In the genomic region with DNA sequence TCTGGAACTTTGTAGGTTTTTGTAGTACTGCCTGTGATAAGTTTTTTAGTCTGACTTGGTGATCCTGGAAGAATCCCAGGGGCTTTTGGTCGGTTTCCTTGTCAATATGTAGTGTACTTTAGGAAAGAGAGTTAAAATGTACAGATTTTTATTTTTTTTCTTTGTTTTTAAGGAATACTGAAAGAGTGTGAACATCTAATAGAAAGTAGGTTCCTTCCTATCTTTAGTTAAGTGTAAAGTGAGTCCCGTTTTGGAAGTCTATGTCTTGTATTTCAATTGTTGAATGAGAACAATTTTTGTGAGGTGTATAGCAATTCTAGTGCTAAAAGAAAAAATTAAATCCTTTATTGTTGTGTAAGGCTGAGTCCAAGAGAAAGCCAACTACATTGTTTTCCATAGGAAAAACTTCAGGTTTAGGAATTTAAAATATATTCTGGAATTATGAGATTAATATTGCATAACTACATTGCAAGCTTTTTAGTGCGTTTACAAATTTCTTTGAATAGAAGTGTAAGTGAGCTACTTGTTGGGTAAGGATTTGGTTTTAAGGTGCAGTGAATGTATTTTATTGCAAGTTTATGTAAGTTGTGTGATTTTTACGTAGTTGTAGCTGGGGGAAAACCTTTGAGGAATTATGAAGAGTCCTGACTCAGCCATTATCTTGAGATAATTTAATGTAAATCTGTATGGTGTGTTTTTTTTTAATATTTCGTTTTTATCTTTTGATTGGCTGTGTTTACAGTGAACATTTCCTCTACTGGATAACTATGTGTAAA, we compare ENCODE assay signal across 9 cellular contexts. TPM values are rescaled to one million over a fixed set of nuclear protein-coding genes. Genes with fewer than 3 reads are reported as not detected.
A peak's percentile ranks its signal among the peaks of the same experiment; 100 is the strongest.
DNase-seq lines count a peak whose midpoint lies in the region; ATAC-seq and TF ChIP-seq lines count a peak whose summit lies in the region.
"Had no signal": no experiment of that assay in that cellular context is flagged by ENCODE, and none has a peak within 500 bp of the region (broad histone marks: within the 10 kb centered on the region; RNA-seq: fewer than 3 reads in every experiment).

No MANE protein-coding gene starts in this region.

- 1% methylated on average over 5 of the region's 5 CpGs for WGBS in mammary epithelial cell (ENCODE audit: low coverage, missing lambda C conversion rate)
- WGBS in aorta, 2 donors, result 3 to 6% methylated on average over 5 of the region's 5 CpGs

- H3K4me3 ChIP-seq in mammary epithelial cell (replicated peaks in 1 of 3; ENCODE audit: insufficient read depth in 1 of 3, low read depth in 2 of 3, low read length in 3 of 3) (peak overlapping the region; percentile 94 to 99 (median 95)), aorta (ENCODE audit: low read length in 2 of 2) (peak overlapping the region; percentile 67 to 98)

- peak overlapping the region; percentile 93 for H3K27ac Mint-ChIP-seq in stimulated activated naive CD8-positive, alpha-beta T cell treated with anti-CD3 and anti-CD28 coated beads, Interleukin-15, Interleukin-2, amounts not matched to agents 100 ng/mL and 50 ng/mL, for 24 hours
- peak overlapping the region; percentile 96 for H3K27ac Mint-ChIP-seq in mesothelial cell of epicardium

- TSS peak; percentile 39 for BruUV-seq in mammary epithelial cell (replicated peaks; lab: Mats Ljungman, UMichigan)

- H3K27ac ChIP-seq in mammary epithelial cell (ENCODE audit: insufficient read depth, low read depth, low read length), result peak overlapping the region; percentile 98
- peak overlapping the region; percentile 92 to 99 for H3K27ac ChIP-seq in aorta (ENCODE audit: low read depth in 1 of 2, low read length in 2 of 2)

- peak overlapping the region; percentile 99 for H3K9ac ChIP-seq in mammary epithelial cell (ENCODE audit: insufficient read depth, low read length)

- intact Hi-C loops in mammary epithelial cell (cut with micrococcal nuclease) (loop anchor here (2.0 to 10.0 kb wide), 4 partner anchors 41 to 341 kb away; no protein-coding TSS in a partner anchor), aorta (cut with DNase I) (loop anchor here (5.0 to 10.0 kb wide), 4 partner anchors 37 to 211 kb away; partner anchors contain the start of gene RAB31 (in 1 of the 2))

- peaks cover 29% of the 10 kb centered on the region for H3K4me1 ChIP-seq in mammary epithelial cell (ENCODE audit: insufficient read depth, low read length)
- H3K4me1 ChIP-seq in aorta (ENCODE audit: control insufficient read depth in 1 of 2, insufficient read depth in 2 of 2, low read length in 2 of 2), result peaks cover 2 to 13% of the 10 kb centered on the region in 2 donors

- H3K9me3 Mint-ChIP-seq in stimulated activated naive CD8-positive, alpha-beta T cell treated with anti-CD3 and anti-CD28 coated beads, Interleukin-15, Interleukin-2, amounts not matched to agents 100 ng/mL and 50 ng/mL, for 24 hours, result no peaks in the 10 kb centered on the region
- no peaks in the 10 kb centered on the region for H3K9me3 Mint-ChIP-seq in mesothelial cell of epicardium

- H3K27me3 Mint-ChIP-seq in stimulated activated naive CD8-positive, alpha-beta T cell treated with anti-CD3 and anti-CD28 coated beads, Interleukin-15, Interleukin-2, amounts not matched to agents 100 ng/mL and 50 ng/mL, for 24 hours, result no peaks in the 10 kb centered on the region
- H3K27me3 Mint-ChIP-seq in mesothelial cell of epicardium (ENCODE audit: low read depth), result no peaks in the 10 kb centered on the region

- TF ChIP-seq CTCF in mammary epithelial cell (conservative IDR thresholded peaks at IDR 0.05 in 1 of 2, IDR thresholded peaks at IDR 0.05 in 1 of 2; ENCODE audit: extremely low read depth in 1 of 2, insufficient read depth in 1 of 2, low read depth in 1 of 2, low read length in 2 of 2), result no peak
- TF ChIP-seq CTCF in mesothelial cell of epicardium (IDR thresholded peaks at IDR 0.05; ENCODE audit: unreplicated experiment), result no peak

- dilution Hi-C loops in mammary epithelial cell (cut with HindIII; ENCODE audit: low sequenced_read_pairs), result no loop called here

- in situ Hi-C loops in mammary epithelial cell (cut with MboI; ENCODE audit: low sequenced_read_pairs in 2 of 2), result loop anchor here (25.0 kb wide), 1 partner anchor 328 kb away; no protein-coding TSS in a partner anchor

- H2AFZ ChIP-seq in mammary epithelial cell (ENCODE audit: low read depth, low read length), result peak overlapping the region; percentile 50

- no peak for DNase-seq in stimulated activated naive CD8-positive, alpha-beta T cell treated with anti-CD3 and anti-CD28 coated beads, Interleukin-15, Interleukin-2, amounts not matched to agents 100 U/mL and 50 U/mL, for 24 hours
- DNase-seq in mammary epithelial cell, result no peak
- no peak for DNase-seq in mesothelial cell of epicardium (ENCODE audit: low spot score in 2 of 2, unreplicated experiment in 2 of 2)
- no peak for DNase-seq in aorta
- DNase-seq in globus pallidus (ENCODE audit: low spot score), result no peak
- no peak for DNase-seq in NCI-H446 (lab: John Stamatoyannopoulos, UW)
- DNase-seq in midbrain (lab: John Stamatoyannopoulos, UW), result no peak

- H3K79me2 ChIP-seq in mammary epithelial cell (ENCODE audit: insufficient read depth, low read length), result peaks cover 67% of the 10 kb centered on the region

- CTCF ChIA-PET in mammary epithelial cell (lab: Charles Lee; ENCODE audit: low non-redundant PET), result interaction anchor here (0.8 kb wide), 1 partner anchor 81 kb away, joined by 5 read pairs; no protein-coding TSS in a partner anchor

- ATAC-seq in stimulated activated naive CD8-positive, alpha-beta T cell treated with anti-CD3 and anti-CD28 coated beads, Interleukin-15, Interleukin-2, amounts not matched to agents 100 U/mL and 50 U/mL, for 24 hours, result no peak
- no peak for ATAC-seq in aorta (ENCODE audit: low FRiP score)

- no peaks in the 10 kb centered on the region for H3K9me3 ChIP-seq in mammary epithelial cell (replicated peaks; ENCODE audit: insufficient read depth, low read length)
- H3K9me3 ChIP-seq in aorta (ENCODE audit: control insufficient read depth, low read length), result no peaks in the 10 kb centered on the region

- H3K4me2 ChIP-seq in mammary epithelial cell (ENCODE audit: insufficient read depth, low read depth, low read length), result peak overlapping the region; percentile 95

- H3K4me3 Mint-ChIP-seq in stimulated activated naive CD8-positive, alpha-beta T cell treated with anti-CD3 and anti-CD28 coated beads, Interleukin-15, Interleukin-2, amounts not matched to agents 100 ng/mL and 50 ng/mL, for 24 hours, result peak overlapping the region; percentile 94
- H3K4me3 Mint-ChIP-seq in mesothelial cell of epicardium, result peak overlapping the region; percentile 83

- H3K36me3 Mint-ChIP-seq in stimulated activated naive CD8-positive, alpha-beta T cell treated with anti-CD3 and anti-CD28 coated beads, Interleukin-15, Interleukin-2, amounts not matched to agents 100 ng/mL and 50 ng/mL, for 24 hours (ENCODE audit: low read depth), result no peaks in the 10 kb centered on the region
- no peaks in the 10 kb centered on the region for H3K36me3 Mint-ChIP-seq in mesothelial cell of epicardium

- H3K36me3 ChIP-seq in mammary epithelial cell (ENCODE audit: insufficient read depth, low read length) (no peaks in the 10 kb centered on the region), aorta (ENCODE audit: control insufficient read depth in 1 of 2, insufficient read depth in 2 of 2, low read length in 1 of 2) (no peaks in the 10 kb centered on the region)

- H3K27me3 ChIP-seq in mammary epithelial cell (ENCODE audit: insufficient read depth, low read length) (no peaks in the 10 kb centered on the region), aorta (ENCODE audit: control insufficient read depth in 1 of 2, insufficient read depth in 2 of 2, low read length in 1 of 2) (no peaks in the 10 kb centered on the region)

- peaks cover 33% of the 10 kb centered on the region for H4K20me1 ChIP-seq in mammary epithelial cell (ENCODE audit: insufficient read depth, low read length)

- H3K4me1 Mint-ChIP-seq in stimulated activated naive CD8-positive, alpha-beta T cell treated with anti-CD3 and anti-CD28 coated beads, Interleukin-15, Interleukin-2, amounts not matched to agents 100 ng/mL and 50 ng/mL, for 24 hours (ENCODE audit: low read depth), result peaks cover 28% of the 10 kb centered on the region
- peaks cover 21% of the 10 kb centered on the region for H3K4me1 Mint-ChIP-seq in mesothelial cell of epicardium

RNA-seq across cellular contexts. Expression of gene VAPA, which starts 1.7 kb away (rescaled TPM):
- total RNA-seq in mammary epithelial cell (100 to 1,000 TPM; 199 to 223 TPM), mesothelial cell of epicardium (126 to 131 TPM (median 130 TPM) in 3 replicates), aorta (100 to 1,000 TPM; 176 to 221 TPM)
- polyA plus RNA-seq in mammary epithelial cell (225 TPM), aorta (100 to 1,000 TPM; 119 to 210 TPM)
- polyA minus RNA-seq in mammary epithelial cell, result 311 TPM

RNA-seq across cellular contexts. Expression of gene TXNDC2, which starts 29.7 kb away (rescaled TPM):
- total RNA-seq in mammary epithelial cell (not detected), mesothelial cell of epicardium (0.29 TPM in 1 of 3 replicates, not detected in the others), aorta (under 1 TPM; 0.21 to 0.65 TPM)
- polyA plus RNA-seq in mammary epithelial cell (0.09 TPM), aorta (not detected)
- 0.67 TPM for polyA minus RNA-seq in mammary epithelial cell
- total RNA-seq: renal cortical epithelial cell had no signal
